In genomic region chrX:53831662-53832635, GRCh38 we compare ENCODE assay signal across 8 cellular contexts.
DNase-seq lines count a peak whose midpoint lies in the region; ATAC-seq and TF ChIP-seq lines count a peak whose summit lies in the region.

No MANE protein-coding gene starts in this region.

- no peaks in the 10 kb centered on the region for H3K4me1 ChIP-seq in foreskin keratinocyte

- no peaks in the 10 kb centered on the region for H3K27me3 ChIP-seq in foreskin keratinocyte

- TF ChIP-seq CTCF in foreskin keratinocyte (conservative IDR thresholded peaks at IDR 0.05), result peak; percentile 63

- ATAC-seq in HG02759 (IDR thresholded peaks at IDR 0.05; ENCODE audit: unreplicated experiment), result peak; percentile 69
- peak; percentile 75 for ATAC-seq in foreskin keratinocyte
- ATAC-seq in HG03139 (IDR thresholded peaks at IDR 0.05; ENCODE audit: unreplicated experiment), result no peak

- DNase-seq in SIG-M5 treated with dmso at 0.1 percent for 504 hours (lab: John Stamatoyannopoulos, UW; ENCODE audit: unreplicated experiment), result peak; percentile 7
- no peak for DNase-seq in SIG-M5 (lab: John Stamatoyannopoulos, UW)
- DNase-seq in NCI-H82 (lab: John Stamatoyannopoulos, UW), result peak; percentile 72
- peak; percentile 34 for DNase-seq in activated T-cell treated with anti-CD3 and anti-CD28 coated beads, Interleukin-2, amount 50 U/mL, for 1 hour
- DNase-seq in foreskin keratinocyte, result peak; percentile 3 to 32
- DNase-seq in stimulated activated CD4-positive, alpha-beta T cell treated with anti-CD3 and anti-CD28 coated beads, Interleukin-12 subunit alpha, Interleukin-12 subunit beta, amount 100 ng/mL, for 4 hours, result peak; percentile 18

- H3K27ac ChIP-seq in foreskin keratinocyte, result no peak overlapping the region
